In the genomic region with DNA sequence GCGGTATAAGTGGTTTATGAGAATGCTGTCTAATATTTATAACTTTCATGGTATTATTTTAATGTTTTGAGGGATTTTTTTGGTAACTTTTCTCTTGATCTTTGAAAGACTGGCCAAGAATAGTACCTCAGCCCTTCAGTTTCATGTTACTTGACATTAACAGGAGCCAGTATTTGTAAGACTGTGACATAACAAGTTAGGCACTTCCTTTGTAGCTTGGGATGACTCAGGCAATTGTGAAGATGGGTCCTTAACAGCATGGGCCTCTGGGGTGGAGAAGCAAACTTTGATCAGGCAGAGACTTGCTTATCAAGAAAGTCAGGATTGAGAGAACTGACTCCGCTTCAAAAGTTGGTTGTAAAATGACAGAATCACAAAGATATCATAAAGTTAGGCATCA, we compare ENCODE assay signal across 13 cellular contexts. TPM values are rescaled to one million over a fixed set of nuclear protein-coding genes. Genes with fewer than 3 reads are reported as not detected.
A peak's percentile ranks its signal among the peaks of the same experiment; 100 is the strongest.
DNase-seq lines count a peak whose midpoint lies in the region; ATAC-seq and TF ChIP-seq lines count a peak whose summit lies in the region.
"Had no signal": no experiment of that assay in that cellular context is flagged by ENCODE, and none has a peak within 500 bp of the region (broad histone marks: within the 10 kb centered on the region; RNA-seq: fewer than 3 reads in every experiment).

No MANE protein-coding gene starts in this region.

- peak overlapping the region; percentile 65 for H3K27ac ChIP-seq in HUES48 (ENCODE audit: low read depth, low read length)
- H3K27ac ChIP-seq in brain microvascular endothelial cell = peak overlapping the region; percentile 61
- H3K27ac ChIP-seq in caudate nucleus (ENCODE audit: low read depth, low read length) = no peak overlapping the region

- intact Hi-C loops in left colon (cut with DNase I, micrococcal nuclease) = no loop called here

- H3K36me3 ChIP-seq in HUES48 (ENCODE audit: control insufficient read depth, insufficient read depth, low read length) (0 out of 2 replicates have a peak, but pooled peaks cover 6% of the 10 kb centered on the region), brain microvascular endothelial cell (replicated peaks) (no peaks in the 10 kb centered on the region)

- H3K9ac ChIP-seq in HUES48 (ENCODE audit: low read depth, low read length) = no peak overlapping the region

- DNase-seq in AG08396 (ENCODE audit: low spot score) = peak; percentile 51
- DNase-seq in brain microvascular endothelial cell = peak; percentile 85
- no peak for DNase-seq in left colon
- no peak for DNase-seq in caudate nucleus (lab: John Stamatoyannopoulos, UW)
- no peak for DNase-seq in UCSD-AML1 (lab: John Stamatoyannopoulos, UW; ENCODE audit: unreplicated experiment)
- DNase-seq in activated CD4-positive, CD25-positive, alpha-beta regulatory T cell (lab: John Stamatoyannopoulos, UW) = no peak
- DNase-seq: activated CD8-positive, alpha-beta T cell treated with anti-CD3 and anti-CD28 coated beads, Interleukin-2, amount 10 ng/mL, durations not matched to agents 7 days and 5 days; anterior cingulate cortex; CD4-positive, CD25-positive, alpha-beta regulatory T cell; NCI-H2029 treated with DMSO at 0.1 percent for 48 hours; occipital lobe had no signal

- in situ Hi-C loops in brain microvascular endothelial cell (cut with HindIII; ENCODE audit: low pct_ligation_motif_present, low sequenced_read_pairs) = no loop called here

- H3K9me3 ChIP-seq in HUES48 (ENCODE audit: control insufficient read depth, insufficient read depth, low read length) = no peaks in the 10 kb centered on the region

- no peak for TF ChIP-seq CTCF in brain microvascular endothelial cell (IDR thresholded peaks at IDR 0.05; ENCODE audit: low read depth, low read length, missing control alignments)

- H3K4me3 ChIP-seq in HUES48 (ENCODE audit: low read depth, low read length) (no peak overlapping the region), brain microvascular endothelial cell (ENCODE audit: low read depth, low read length) (no peak overlapping the region)

- ATAC-seq in left colon (peak; percentile 98), GM18502 (IDR thresholded peaks at IDR 0.05; ENCODE audit: poor library complexity, unreplicated experiment) (no peak)
- ATAC-seq: activated CD8-positive, alpha-beta T cell treated with anti-CD3 and anti-CD28 coated beads, Interleukin-2, amount 10 ng/mL, durations not matched to agents 7 days and 5 days had no signal

- 0 out of 2 replicates have a peak, but pooled peaks cover 4% of the 10 kb centered on the region for H3K4me1 ChIP-seq in HUES48 (ENCODE audit: control insufficient read depth, insufficient read depth, low read length)

- no peaks in the 10 kb centered on the region for H3K27me3 ChIP-seq in HUES48 (ENCODE audit: control insufficient read depth, insufficient read depth, low read length)
- no peaks in the 10 kb centered on the region for H3K27me3 ChIP-seq in brain microvascular endothelial cell (replicated peaks)

RNA-seq across cellular contexts. Expression of a gene that starts 9.5 kb away (rescaled TPM):
- 1 to 10 TPM; 2.8 to 3.0 TPM for total RNA-seq in left colon
- total RNA-seq: activated CD8-positive, alpha-beta T cell treated with anti-CD3 and anti-CD28 coated beads, Interleukin-2, amount 10 ng/mL, durations not matched to agents 7 days and 5 days; CD4-positive, CD25-positive, alpha-beta regulatory T cell had no signal

RNA-seq across cellular contexts. Expression of a gene that starts 9.9 kb away (rescaled TPM):
- total RNA-seq in left colon = 1 to 10 TPM; 1.4 TPM
- total RNA-seq: activated CD8-positive, alpha-beta T cell treated with anti-CD3 and anti-CD28 coated beads, Interleukin-2, amount 10 ng/mL, durations not matched to agents 7 days and 5 days; CD4-positive, CD25-positive, alpha-beta regulatory T cell had no signal

RNA-seq across cellular contexts. Expression of a gene that starts 48.1 kb away (rescaled TPM):
- total RNA-seq in left colon = 1 to 10 TPM; 1.5 to 3.9 TPM
- total RNA-seq: activated CD8-positive, alpha-beta T cell treated with anti-CD3 and anti-CD28 coated beads, Interleukin-2, amount 10 ng/mL, durations not matched to agents 7 days and 5 days; CD4-positive, CD25-positive, alpha-beta regulatory T cell had no signal

Comparison
In these comparisons a context has a peak if more than half of its experiments do, and no peak if none do; other contexts are left out.
1. DNase-seq: peak in AG08396 (single experiment) and brain microvascular endothelial cell (single experiment); none in left colon (0 of 2), caudate nucleus (0 of 61), UCSD-AML1 (single experiment) and activated CD4-positive, CD25-positive, alpha-beta regulatory T cell (0 of 4).